ENCODE assay signal across 8 cellular contexts in genomic region chr9:87324613-87325194, GRCh38.
A peak's percentile ranks its signal among the peaks of the same experiment; 100 is the strongest.
DNase-seq lines count a peak whose midpoint lies in the region; ATAC-seq and TF ChIP-seq lines count a peak whose summit lies in the region.

No MANE protein-coding gene starts in this region.

- peak; percentile 20 for DNase-seq in AG04450 (ENCODE audit: low read depth, low spot score)
- DNase-seq in M059J (ENCODE audit: low read depth): peak; percentile 76
- peak; percentile 7 to 56 for DNase-seq in SW 1271 (lab: John Stamatoyannopoulos, UW)
- DNase-seq in foreskin fibroblast: peak; percentile 57 to 84
- DNase-seq in prostate gland (ENCODE audit: low spot score): peak; percentile 36
- no peak for DNase-seq in MG63

- H3K4me3 ChIP-seq in AG04450 (ENCODE audit: low read depth, low read length): no peak overlapping the region
- no peak overlapping the region for H3K4me3 ChIP-seq in foreskin fibroblast (ENCODE audit: low read depth in 1 of 2, low read length in 2 of 2)
- H3K4me3 ChIP-seq in prostate gland: no peak overlapping the region
- no peak overlapping the region for H3K4me3 ChIP-seq in MG63

- no peaks in the 10 kb centered on the region for H3K27me3 ChIP-seq in AG04450 (ENCODE audit: control insufficient read depth, insufficient read depth, low read length)
- no peaks in the 10 kb centered on the region for H3K27me3 ChIP-seq in prostate gland (replicated peaks; ENCODE audit: insufficient read depth)
- H3K27me3 ChIP-seq in MG63: no peaks in the 10 kb centered on the region

- H3K4me1 ChIP-seq in prostate gland (replicated peaks): no peaks in the 10 kb centered on the region

- no peaks in the 10 kb centered on the region for H3K36me3 ChIP-seq in prostate gland
- H3K36me3 ChIP-seq in MG63: no peaks in the 10 kb centered on the region

- peak; percentile 72 for TF ChIP-seq CTCF in AG04450 (IDR thresholded peaks at IDR 0.05; ENCODE audit: low read depth, low read length)
- TF ChIP-seq CTCF in GM12874 (IDR thresholded peaks at IDR 0.05; ENCODE audit: insufficient read depth, low read depth, low read length): peak; percentile 46; the same call in 1 of the 2 replicates
- peak; percentile 37 for TF ChIP-seq CTCF in foreskin fibroblast (IDR thresholded peaks at IDR 0.05; ENCODE audit: low read depth, low read length)
- TF ChIP-seq CTCF in prostate gland (IDR thresholded peaks at IDR 0.05): peak; percentile 31 to 87 (median 81)

- intact Hi-C loops in prostate gland (cut with DNase I): loop anchor here (1.0 to 5.0 kb wide), 3 partner anchors 378 to 887 kb away; partner anchors contain the start of gene GAS1

- POLR2A ChIA-PET in AG04450 (lab: Yijun Ruan, JAX): no interaction called here

- H3K9me3 ChIP-seq in AG04450 (ENCODE audit: control insufficient read depth, insufficient read depth, low read length): no peaks in the 10 kb centered on the region
- H3K9me3 ChIP-seq in prostate gland: no peaks in the 10 kb centered on the region
- 0 out of 2 replicates have a peak, but pooled peaks cover 2% of the 10 kb centered on the region for H3K9me3 ChIP-seq in MG63

- no peak for ATAC-seq in GM18505 (IDR thresholded peaks at IDR 0.05; ENCODE audit: unreplicated experiment)

- TF ChIP-seq POLR2A in prostate gland (IDR thresholded peaks at IDR 0.05) (no peak), GM18505 (IDR thresholded peaks at IDR 0.05; ENCODE audit: borderline replicate concordance, extremely low read depth, insufficient read depth, insufficient read length) (no peak)

- CTCF ChIA-PET in AG04450 (lab: Charles Lee): interaction anchor here (0.6 to 5.5 kb wide), 38 partner anchors 10 to 1122 kb away, joined by 3 to 112 read pairs (median 4); partner anchors contain the start of gene GAS1

- no peak overlapping the region for H3K27ac ChIP-seq in AG04450 (ENCODE audit: low read depth, low read length)
- H3K27ac ChIP-seq in prostate gland: no peak overlapping the region

- 2% methylated on average over 5 of the region's 5 CpGs for WGBS in prostate gland
